Comparison of ENCODE assay signal across 8 cellular contexts in genomic region chr19:37077929-37078716, GRCh38. TPM values are rescaled to one million over a fixed set of nuclear protein-coding genes. Genes with fewer than 3 reads are reported as not detected.
A peak's percentile ranks its signal among the peaks of the same experiment; 100 is the strongest.
DNase-seq lines count a peak whose midpoint lies in the region; ATAC-seq and TF ChIP-seq lines count a peak whose summit lies in the region.

TSS of gene ZNF420 (plus strand) at chr19:37078433. CDS start at chr19:37089119, 10,686 bp downstream.

- peak within 1 kb of the TSS; percentile 97 for H3K4me3 ChIP-seq in AG04450 (ENCODE audit: low read depth, low read length)
- H3K4me3 ChIP-seq in smooth muscle cell, result peak within 1 kb of the TSS; percentile 80

- peaks cover 12% of the 10 kb centered on the region for H3K9me3 Mint-ChIP-seq in activated B cell treated with CpG ODN at 0.5 μM for 24 hours
- H3K9me3 Mint-ChIP-seq in immature natural killer cell, result peaks cover 4 to 13% (median 8%) of the 10 kb centered on the region in 6 donors

- H3K36me3 Mint-ChIP-seq in activated B cell treated with CpG ODN at 0.5 μM for 24 hours (ENCODE audit: low read depth), result peaks cover 38% of the 10 kb centered on the region
- H3K36me3 Mint-ChIP-seq in immature natural killer cell, result peaks cover 4 to 23% (median 16%) of the 10 kb centered on the region in 3 donors

- H3K79me2 ChIP-seq in smooth muscle cell (ENCODE audit: low read depth), result peaks cover 29% of the 10 kb centered on the region

- H3K27me3 Mint-ChIP-seq in activated B cell treated with CpG ODN at 0.5 μM for 24 hours (no peaks in the 10 kb centered on the region), immature natural killer cell (ENCODE audit: low read depth in 3 of 3) (peaks cover 0 to 2% (median 0%) of the 10 kb centered on the region in 3 donors)

- H3K9me3 ChIP-seq in AG04450 (ENCODE audit: control insufficient read depth, insufficient read depth, low read length), result peaks cover 15% of the 10 kb centered on the region
- H3K9me3 ChIP-seq in smooth muscle cell (replicated peaks; ENCODE audit: low read depth), result peaks cover 6% of the 10 kb centered on the region

- POLR2A ChIA-PET in AG04450 (lab: Yijun Ruan, JAX) (interaction anchor here (0.6 to 1.5 kb wide), 4 partner anchors 75 to 239 kb away, joined by 3 to 12 read pairs (median 6); partner anchors contain the start of gene ZNF383), activated B cell treated with CpG ODN at 0.5 μM for 24 hours (lab: Charles Lee) (interaction anchor here (0.5 to 2.1 kb wide), 22 partner anchors 94 to 963 kb away, joined by 3 to 13 read pairs (median 4); partner anchors contain the start of genes POLR2I, ZFP82, ZNF146 and ZNF260)

- peaks cover 1% of the 10 kb centered on the region for H3K36me3 ChIP-seq in smooth muscle cell (ENCODE audit: low read depth)

- intact Hi-C loops in activated B cell treated with CpG ODN at 0.5 μM for 24 hours (cut with micrococcal nuclease), result loop anchor here (1.0 to 5.0 kb wide), 20 partner anchors 94 to 861 kb away; partner anchors contain the start of genes ZFP14, ZNF146, ZNF260 and ZNF345

- TF ChIP-seq CTCF in AG04450 (IDR thresholded peaks at IDR 0.05; ENCODE audit: low read depth, low read length) (no peak), activated B cell treated with CpG ODN at 0.5 μM for 24 hours (IDR thresholded peaks at IDR 0.05) (no peak), smooth muscle cell (IDR thresholded peaks at IDR 0.05; ENCODE audit: borderline replicate concordance, insufficient read depth, poor library complexity, severe bottlenecking) (no peak)

- 2% methylated on average over 61 of the region's 61 CpGs for WGBS in smooth muscle cell (ENCODE audit: low lambda C conversion rate)

- ATAC-seq in GM18907 (IDR thresholded peaks at IDR 0.05; ENCODE audit: unreplicated experiment), result peak; percentile 96
- ATAC-seq in HG03159 (IDR thresholded peaks at IDR 0.05; ENCODE audit: unreplicated experiment), result peak; percentile 89
- ATAC-seq in activated B cell treated with CpG ODN at 0.5 μM for 24 hours (ENCODE audit: low read depth), result peak; percentile 96

- peak within 1 kb of the TSS; percentile 86 for H3K4me2 ChIP-seq in smooth muscle cell

- H3K4me1 Mint-ChIP-seq in activated B cell treated with CpG ODN at 0.5 μM for 24 hours (peaks cover 32% of the 10 kb centered on the region), immature natural killer cell (peaks cover 27 to 52% of the 10 kb centered on the region in 2 donors)

- H3K9ac ChIP-seq in smooth muscle cell (ENCODE audit: low read depth), result peak within 1 kb of the TSS; percentile 55

- no peaks in the 10 kb centered on the region for H3K27me3 ChIP-seq in AG04450 (ENCODE audit: control insufficient read depth, insufficient read depth, low read length)
- H3K27me3 ChIP-seq in smooth muscle cell (ENCODE audit: low read depth), result no peaks in the 10 kb centered on the region

- H3K4me1 ChIP-seq in smooth muscle cell (ENCODE audit: low read depth), result peaks cover 6% of the 10 kb centered on the region

- no peak within 1 kb of the TSS for H3K27ac ChIP-seq in AG04450 (ENCODE audit: low read depth, low read length)
- peak within 1 kb of the TSS; percentile 63 for H3K27ac ChIP-seq in caudate nucleus (ENCODE audit: low read depth, low read length)
- no peak within 1 kb of the TSS for H3K27ac ChIP-seq in smooth muscle cell (ENCODE audit: low read depth)

- DNase-seq in AG04450 (ENCODE audit: low read depth, low spot score) (peak; percentile 90), NCI-H226 (peak; percentile 94), activated B cell treated with CpG ODN at 0.5 μM for 24 hours (peak; percentile 83), caudate nucleus (lab: John Stamatoyannopoulos, UW) (peak; percentile 61 to 96 (median 88)), immature natural killer cell (peak; percentile 87 to 90 (median 88)), smooth muscle cell (lab: John Stamatoyannopoulos, UW; ENCODE audit: unreplicated experiment) (peak; percentile 56)

- no peaks in the 10 kb centered on the region for H4K20me1 ChIP-seq in smooth muscle cell (ENCODE audit: low read depth)

- no peaks in the 10 kb centered on the region for H3F3A ChIP-seq in smooth muscle cell (ENCODE audit: low read depth)

- peak within 1 kb of the TSS; percentile 97 for H2AFZ ChIP-seq in smooth muscle cell (ENCODE audit: low read depth)

- H3K4me3 Mint-ChIP-seq in activated B cell treated with CpG ODN at 0.5 μM for 24 hours (peak within 1 kb of the TSS; percentile 97), immature natural killer cell (peak within 1 kb of the TSS; percentile 94 to 100 (median 97))

- CTCF ChIA-PET in AG04450 (lab: Charles Lee) (no interaction called here), activated B cell treated with CpG ODN at 0.5 μM for 24 hours (lab: Charles Lee) (no interaction called here)

- H3K27ac Mint-ChIP-seq in activated B cell treated with CpG ODN at 0.5 μM for 24 hours (peak within 1 kb of the TSS; percentile 92), immature natural killer cell (peak within 1 kb of the TSS; percentile 90 to 97 (median 94))

RNA-seq across cellular contexts. Expression of gene ZNF420, which starts in this region (rescaled TPM):
- polyA plus RNA-seq in AG04450 (2011; rRNA removed) (4.2 and 5.9 TPM in 2 replicates), immature natural killer cell (10 to 100 TPM; 12.2 to 18.6 (median 13.8) TPM), smooth muscle cell (3.2 and 4.9 TPM in 2 replicates)
- polyA minus RNA-seq in AG04450 (2011; rRNA and poly(A)+ RNA removed), result 5.2 and 10.1 TPM in 2 replicates
- total RNA-seq in activated B cell treated with CpG ODN at 0.5 μM for 24 hours (11.6 and 11.9 TPM in 2 replicates), smooth muscle cell (2.4 and 11.0 TPM in 2 replicates)
